Comparison of ENCODE assay signal across 8 cellular contexts in the genomic region with DNA sequence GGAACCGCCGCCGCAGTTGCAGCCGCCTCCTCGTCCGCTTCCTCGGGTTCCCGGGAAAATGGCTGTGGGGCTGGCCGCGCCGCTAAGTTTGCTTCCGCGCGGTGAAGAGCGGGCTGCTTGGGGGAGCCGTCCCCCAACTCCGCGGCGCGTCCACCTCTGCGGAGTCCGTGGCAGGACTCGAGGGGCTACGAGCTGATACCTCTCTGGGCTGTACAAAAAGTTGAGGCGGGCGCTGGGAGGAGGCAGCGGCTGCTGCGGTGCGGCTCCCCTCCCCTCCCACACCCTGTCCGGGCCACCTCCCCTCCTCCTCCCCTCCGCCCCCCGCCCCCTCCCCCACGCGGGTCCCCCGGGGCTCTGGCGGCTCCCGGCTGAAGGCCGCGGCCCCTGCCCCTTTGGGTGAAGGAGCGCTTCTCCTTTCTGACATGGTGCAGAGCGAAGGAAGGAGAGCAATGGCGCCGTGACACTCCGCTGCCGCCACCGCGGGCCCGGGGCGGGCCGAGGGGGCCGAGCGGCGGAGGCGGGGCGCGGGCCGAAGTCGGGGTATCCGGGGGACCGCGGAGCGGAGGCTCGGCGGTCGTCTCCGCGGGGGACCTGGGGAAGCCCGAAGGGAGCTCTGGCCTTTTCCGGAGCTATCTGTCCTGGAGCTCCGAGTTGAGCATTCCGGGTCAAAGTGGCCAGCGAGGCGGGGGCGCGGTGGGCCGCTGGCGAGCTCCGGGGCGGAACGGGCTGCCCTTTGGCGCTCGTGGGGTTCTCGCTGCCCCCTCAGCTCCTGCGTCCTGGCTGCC. TPM values are rescaled to one million over a fixed set of nuclear protein-coding genes. Genes with fewer than 3 reads are reported as not detected.
DNase-seq lines count a peak whose midpoint lies in the region; ATAC-seq lines count a peak whose summit lies in the region.

No MANE protein-coding gene starts in this region.

- peak overlapping the region; percentile 91 for H3K56ac ChIP-seq in mesendoderm (ENCODE audit: low read length)

- peak overlapping the region; percentile 65 for H3K27ac ChIP-seq in mesendoderm (ENCODE audit: low read depth, low read length)

- H3K27me3 Mint-ChIP-seq in IgD-negative memory B cell = no peaks in the 10 kb centered on the region
- H3K27me3 Mint-ChIP-seq in activated CD8-positive, alpha-beta T cell treated with anti-CD3 and anti-CD28 coated beads, Interleukin-2, amount 10 ng/mL, durations not matched to agents 7 days and 5 days (ENCODE audit: low read depth) = no peaks in the 10 kb centered on the region
- H3K27me3 Mint-ChIP-seq in stimulated activated memory B cell treated with anti-CD40 and anti-IgM and Interleukin-4, amounts not matched to agents 10 μg/mL and 1 μg/mL and 100 μg/mL, for 72 hours = no peaks in the 10 kb centered on the region

- peak overlapping the region; percentile 39 for H3K4me2 ChIP-seq in mesendoderm (ENCODE audit: low read length)

- peak overlapping the region; percentile 94 for H3K18ac ChIP-seq in mesendoderm (ENCODE audit: low read length)

- H3K79me1 ChIP-seq in mesendoderm (ENCODE audit: low read length) = peaks cover 9% of the 10 kb centered on the region

- peak overlapping the region; percentile 46 for H2BK120ac ChIP-seq in mesendoderm (ENCODE audit: low read depth, low read length)

- H3K36me3 Mint-ChIP-seq in IgD-negative memory B cell = peaks cover 2% of the 10 kb centered on the region
- H3K36me3 Mint-ChIP-seq in activated CD8-positive, alpha-beta T cell treated with anti-CD3 and anti-CD28 coated beads, Interleukin-2, amount 10 ng/mL, durations not matched to agents 7 days and 5 days (ENCODE audit: low read depth) = peaks cover 44% of the 10 kb centered on the region
- peaks cover 14% of the 10 kb centered on the region for H3K36me3 Mint-ChIP-seq in stimulated activated memory B cell treated with anti-CD40 and anti-IgM and Interleukin-4, amounts not matched to agents 10 μg/mL and 1 μg/mL and 100 μg/mL, for 72 hours

- no peak overlapping the region for H4K5ac ChIP-seq in mesendoderm (ENCODE audit: low read length)

- H3K4me1 ChIP-seq in endocrine pancreas (ENCODE audit: control insufficient read depth, insufficient read depth, low read length) (peaks cover 14% of the 10 kb centered on the region), mesendoderm (ENCODE audit: control insufficient read depth, low read depth, low read length) (no peaks in the 10 kb centered on the region)

- no peak overlapping the region for H2BK5ac ChIP-seq in mesendoderm (ENCODE audit: low read length)

- no peak overlapping the region for H2BK15ac ChIP-seq in mesendoderm (replicated peaks; ENCODE audit: low read depth)

- H4K8ac ChIP-seq in mesendoderm (ENCODE audit: low read depth, low read length) = no peak overlapping the region

- no peaks in the 10 kb centered on the region for H3K9me3 ChIP-seq in endocrine pancreas (ENCODE audit: control insufficient read depth, low read length)

- H3K4me3 Mint-ChIP-seq in IgD-negative memory B cell = peak overlapping the region; percentile 94 to 98 (median 97)
- peak overlapping the region; percentile 92 for H3K4me3 Mint-ChIP-seq in activated CD8-positive, alpha-beta T cell treated with anti-CD3 and anti-CD28 coated beads, Interleukin-2, amount 10 ng/mL, durations not matched to agents 7 days and 5 days
- H3K4me3 Mint-ChIP-seq in stimulated activated memory B cell treated with anti-CD40 and anti-IgM and Interleukin-4, amounts not matched to agents 10 μg/mL and 1 μg/mL and 100 μg/mL, for 72 hours = peak overlapping the region; percentile 99

- H3K4ac ChIP-seq in mesendoderm (ENCODE audit: low read depth, low read length) = no peak overlapping the region

- ATAC-seq in activated CD8-positive, alpha-beta T cell treated with anti-CD3 and anti-CD28 coated beads, Interleukin-2, amount 10 ng/mL, durations not matched to agents 7 days and 5 days = peak; percentile 13
- ATAC-seq in stimulated activated memory B cell treated with anti-CD40 and anti-IgM and Interleukin-4, amounts not matched to agents 10 μg/mL and 1 μg/mL and 100 μg/mL, for 72 hours = peak; percentile 57
- no peak for ATAC-seq in HG03378 (IDR thresholded peaks at IDR 0.05; ENCODE audit: unreplicated experiment)

- peaks cover 37% of the 10 kb centered on the region for H3K79me2 ChIP-seq in mesendoderm (ENCODE audit: control insufficient read depth, insufficient read depth, low read length)

- no peaks in the 10 kb centered on the region for H3K9me3 Mint-ChIP-seq in IgD-negative memory B cell
- H3K9me3 Mint-ChIP-seq in activated CD8-positive, alpha-beta T cell treated with anti-CD3 and anti-CD28 coated beads, Interleukin-2, amount 10 ng/mL, durations not matched to agents 7 days and 5 days (ENCODE audit: insufficient read depth) = no peaks in the 10 kb centered on the region
- H3K9me3 Mint-ChIP-seq in stimulated activated memory B cell treated with anti-CD40 and anti-IgM and Interleukin-4, amounts not matched to agents 10 μg/mL and 1 μg/mL and 100 μg/mL, for 72 hours = no peaks in the 10 kb centered on the region

- CTCF ChIA-PET in activated CD8-positive, alpha-beta T cell treated with anti-CD3 and anti-CD28 coated beads, Interleukin-2, amount 10 ng/mL, durations not matched to agents 7 days and 5 days (lab: Charles Lee) = interaction anchor here (0.9 to 1.8 kb wide), 7 partner anchors 10 to 96 kb away, joined by 3 to 8 read pairs (median 5); a partner anchor contains a TSS

- H2AK5ac ChIP-seq in mesendoderm (ENCODE audit: low read length) = no peak overlapping the region

- POLR2A ChIA-PET in activated CD8-positive, alpha-beta T cell treated with anti-CD3 and anti-CD28 coated beads, Interleukin-2, amount 10 ng/mL, durations not matched to agents 7 days and 5 days (lab: Charles Lee) = interaction anchor here (0.8 to 4.7 kb wide), 23 partner anchors 14 to 1950 kb away, joined by 3 to 47 read pairs (median 6); a partner anchor contains a TSS

- H3K27me3 ChIP-seq in endocrine pancreas (ENCODE audit: control insufficient read depth, insufficient read depth, low read length) (no peaks in the 10 kb centered on the region), mesendoderm (ENCODE audit: insufficient read depth, low read length, poor library complexity) (no peaks in the 10 kb centered on the region)

- no peak overlapping the region for H3K23ac ChIP-seq in mesendoderm (ENCODE audit: low read length)

- H3K9ac ChIP-seq in endocrine pancreas (ENCODE audit: control insufficient read depth, insufficient read depth, low read length) = peak overlapping the region; percentile 89
- H3K9ac ChIP-seq in mesendoderm (ENCODE audit: low read length) = peak overlapping the region; percentile 88

- H3K4me3 ChIP-seq in endocrine pancreas (ENCODE audit: control insufficient read depth, insufficient read depth, low read length) (peak overlapping the region; percentile 81), mesendoderm (ENCODE audit: low read length) (peak overlapping the region; percentile 80)

- no CpG with 5 or more reads among the region's 84 CpGs for WGBS in mesendoderm (ENCODE audit: extremely low coverage, insufficient coverage, low lambda C conversion rate)

- peaks cover 0 to 38% (median 13%) of the 10 kb centered on the region in 3 donors for H3K4me1 Mint-ChIP-seq in IgD-negative memory B cell
- H3K4me1 Mint-ChIP-seq in activated CD8-positive, alpha-beta T cell treated with anti-CD3 and anti-CD28 coated beads, Interleukin-2, amount 10 ng/mL, durations not matched to agents 7 days and 5 days (ENCODE audit: low read depth) = peaks cover 23% of the 10 kb centered on the region
- peaks cover 40% of the 10 kb centered on the region for H3K4me1 Mint-ChIP-seq in stimulated activated memory B cell treated with anti-CD40 and anti-IgM and Interleukin-4, amounts not matched to agents 10 μg/mL and 1 μg/mL and 100 μg/mL, for 72 hours

- H3K27ac Mint-ChIP-seq in IgD-negative memory B cell = peak overlapping the region in 2 of 3 donors; percentile 78 to 93
- H3K27ac Mint-ChIP-seq in activated CD8-positive, alpha-beta T cell treated with anti-CD3 and anti-CD28 coated beads, Interleukin-2, amount 10 ng/mL, durations not matched to agents 7 days and 5 days = peak overlapping the region; percentile 90
- no peak overlapping the region for H3K27ac Mint-ChIP-seq in stimulated activated memory B cell treated with anti-CD40 and anti-IgM and Interleukin-4, amounts not matched to agents 10 μg/mL and 1 μg/mL and 100 μg/mL, for 72 hours

- no peaks in the 10 kb centered on the region for H3K36me3 ChIP-seq in endocrine pancreas (ENCODE audit: control insufficient read depth, insufficient read depth, low read length)
- peaks cover 4% of the 10 kb centered on the region for H3K36me3 ChIP-seq in mesendoderm (ENCODE audit: control insufficient read depth, insufficient read depth, low read length)

- peak; percentile 21 to 26 for DNase-seq in NOMO-1 (lab: John Stamatoyannopoulos, UW; ENCODE audit: unreplicated experiment in 2 of 2)
- no peak for DNase-seq in NOMO-1 treated with dmso at 0.1 percent for 144 hours (lab: John Stamatoyannopoulos, UW; ENCODE audit: unreplicated experiment)
- DNase-seq in activated CD8-positive, alpha-beta T cell treated with anti-CD3 and anti-CD28 coated beads, Interleukin-2, amount 10 ng/mL, durations not matched to agents 7 days and 5 days = peak; percentile 52
- peak; percentile 35 for DNase-seq in mesendoderm

RNA-seq across cellular contexts. Expression of a gene that starts 0.7 kb away (rescaled TPM):
- polyA plus RNA-seq in IgD-negative memory B cell = 37.1 TPM
- 10 to 100 TPM; 27.0 to 28.0 TPM for total RNA-seq in activated CD8-positive, alpha-beta T cell treated with anti-CD3 and anti-CD28 coated beads, Interleukin-2, amount 10 ng/mL, durations not matched to agents 7 days and 5 days
- polyA plus RNA-seq in mesendoderm (2013, experiment 1 of 2) = 8.2 TPM
- 7.5 TPM for polyA plus RNA-seq in mesendoderm (2013, experiment 2 of 2)

RNA-seq across cellular contexts. Expression of a gene that starts 54.4 kb away (rescaled TPM):
- 120 TPM for polyA plus RNA-seq in IgD-negative memory B cell
- 100 to 1,000 TPM; 257 to 275 TPM for total RNA-seq in activated CD8-positive, alpha-beta T cell treated with anti-CD3 and anti-CD28 coated beads, Interleukin-2, amount 10 ng/mL, durations not matched to agents 7 days and 5 days
- 640 TPM for polyA plus RNA-seq in mesendoderm (2013, experiment 1 of 2)
- polyA plus RNA-seq in mesendoderm (2013, experiment 2 of 2) = 634 TPM
